Comparison of ENCODE assay signal across 9 cellular contexts in the genomic region with DNA sequence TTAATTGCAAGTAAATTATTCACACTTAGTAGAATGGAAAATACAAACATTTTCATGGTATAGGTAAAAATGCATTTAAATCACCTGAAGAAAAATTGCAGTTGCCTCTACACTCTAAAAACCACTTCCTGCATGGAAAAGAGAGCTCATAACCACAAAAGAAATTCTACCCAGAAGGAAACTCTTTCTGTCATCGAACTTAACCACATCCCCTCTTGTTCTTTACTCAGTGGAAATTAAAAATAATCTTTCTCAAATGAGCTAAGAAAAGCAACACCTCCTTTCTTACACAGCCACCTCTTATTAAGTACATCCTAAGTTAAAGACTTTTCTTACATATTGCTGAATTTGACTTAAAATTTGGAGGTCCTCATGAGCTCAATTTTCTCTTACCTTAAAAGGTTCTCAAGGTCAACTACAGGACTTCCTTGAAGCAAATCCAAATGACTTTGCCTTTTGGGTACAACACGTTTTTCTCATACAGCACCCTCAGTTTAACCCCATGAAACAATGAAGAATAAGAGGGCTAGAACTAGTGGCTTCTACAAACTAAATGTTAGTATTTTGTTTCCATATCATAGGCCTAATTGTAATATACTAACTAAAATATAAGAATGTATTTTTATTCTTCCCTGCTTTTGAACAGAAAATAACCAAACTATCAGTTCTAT.
DNase-seq lines count a peak whose midpoint lies in the region; ATAC-seq and TF ChIP-seq lines count a peak whose summit lies in the region.
"Had no signal": no experiment of that assay in that cellular context is flagged by ENCODE, and none has a peak within 500 bp of the region (broad histone marks: within the 10 kb centered on the region; RNA-seq: fewer than 3 reads in every experiment).

No MANE protein-coding gene starts in this region.

- H3K27ac ChIP-seq in lower lobe of right lung: no peak overlapping the region

- H3K9me3 ChIP-seq in lower lobe of right lung: no peaks in the 10 kb centered on the region

- no peak overlapping the region for H3K4me3 ChIP-seq in lower lobe of right lung

- intact Hi-C loops in lower lobe of right lung (cut with DNase I): no loop called here

- DNase-seq in AML-193 (lab: John Stamatoyannopoulos, UW) (peak; percentile 84 to 86), lower lobe of right lung (no peak), NCI-H226 (no peak), COR-L47 (lab: John Stamatoyannopoulos, UW) (no peak), NCI-H510A (lab: John Stamatoyannopoulos, UW) (no peak)
- DNase-seq: occipital lobe had no signal

- peaks cover 7% of the 10 kb centered on the region for H3K36me3 Mint-ChIP-seq in T-helper 1 cell treated with Interleukin-12 subunit alpha and Interleukin-12 subunit beta and Interleukin-4 antibody, amounts not matched to agents 30 μg/mL and 1 μg/mL, for 36 hours (ENCODE audit: low read depth)

- H3K9me3 Mint-ChIP-seq in T-helper 1 cell treated with Interleukin-12 subunit alpha and Interleukin-12 subunit beta and Interleukin-4 antibody, amounts not matched to agents 30 μg/mL and 1 μg/mL, for 36 hours: peaks cover 11% of the 10 kb centered on the region

- H3K4me3 Mint-ChIP-seq in T-helper 1 cell treated with Interleukin-12 subunit alpha and Interleukin-12 subunit beta and Interleukin-4 antibody, amounts not matched to agents 30 μg/mL and 1 μg/mL, for 36 hours: peak overlapping the region; percentile 55

- peaks cover 7% of the 10 kb centered on the region for H3K27me3 Mint-ChIP-seq in T-helper 1 cell treated with Interleukin-12 subunit alpha and Interleukin-12 subunit beta and Interleukin-4 antibody, amounts not matched to agents 30 μg/mL and 1 μg/mL, for 36 hours (ENCODE audit: low read depth)

- TF ChIP-seq CTCF in lower lobe of right lung (IDR thresholded peaks at IDR 0.05): no peak

- H3K4me1 ChIP-seq in lower lobe of right lung: peaks cover 6% of the 10 kb centered on the region

- H3K36me3 ChIP-seq in lower lobe of right lung: no peaks in the 10 kb centered on the region

- peaks cover 49% of the 10 kb centered on the region for H3K4me1 Mint-ChIP-seq in T-helper 1 cell treated with Interleukin-12 subunit alpha and Interleukin-12 subunit beta and Interleukin-4 antibody, amounts not matched to agents 30 μg/mL and 1 μg/mL, for 36 hours (ENCODE audit: low read depth)

- no peaks in the 10 kb centered on the region for H3K27me3 ChIP-seq in lower lobe of right lung (ENCODE audit: low read depth)

- ATAC-seq in GM19043 (IDR thresholded peaks at IDR 0.05; ENCODE audit: low read depth, unreplicated experiment) (peak; percentile 76), HG03060 (IDR thresholded peaks at IDR 0.05; ENCODE audit: low read depth, unreplicated experiment) (peak; percentile 77), lower lobe of right lung (no peak)

- H3K27ac Mint-ChIP-seq in T-helper 1 cell treated with Interleukin-12 subunit alpha and Interleukin-12 subunit beta and Interleukin-4 antibody, amounts not matched to agents 30 μg/mL and 1 μg/mL, for 36 hours: peak overlapping the region; percentile 91

Comparison
In these comparisons a context has a peak if more than half of its experiments do, and no peak if none do; other contexts are left out.
1. DNase-seq: peak in AML-193 (2 of 2); none in lower lobe of right lung (single experiment), NCI-H226 (single experiment), COR-L47 (single experiment) and NCI-H510A (single experiment).
2. ATAC-seq: peak in GM19043 (single experiment) and HG03060 (single experiment); none in lower lobe of right lung (0 of 2).